8 cellular contexts compared by ENCODE assay signal in the genomic region with DNA sequence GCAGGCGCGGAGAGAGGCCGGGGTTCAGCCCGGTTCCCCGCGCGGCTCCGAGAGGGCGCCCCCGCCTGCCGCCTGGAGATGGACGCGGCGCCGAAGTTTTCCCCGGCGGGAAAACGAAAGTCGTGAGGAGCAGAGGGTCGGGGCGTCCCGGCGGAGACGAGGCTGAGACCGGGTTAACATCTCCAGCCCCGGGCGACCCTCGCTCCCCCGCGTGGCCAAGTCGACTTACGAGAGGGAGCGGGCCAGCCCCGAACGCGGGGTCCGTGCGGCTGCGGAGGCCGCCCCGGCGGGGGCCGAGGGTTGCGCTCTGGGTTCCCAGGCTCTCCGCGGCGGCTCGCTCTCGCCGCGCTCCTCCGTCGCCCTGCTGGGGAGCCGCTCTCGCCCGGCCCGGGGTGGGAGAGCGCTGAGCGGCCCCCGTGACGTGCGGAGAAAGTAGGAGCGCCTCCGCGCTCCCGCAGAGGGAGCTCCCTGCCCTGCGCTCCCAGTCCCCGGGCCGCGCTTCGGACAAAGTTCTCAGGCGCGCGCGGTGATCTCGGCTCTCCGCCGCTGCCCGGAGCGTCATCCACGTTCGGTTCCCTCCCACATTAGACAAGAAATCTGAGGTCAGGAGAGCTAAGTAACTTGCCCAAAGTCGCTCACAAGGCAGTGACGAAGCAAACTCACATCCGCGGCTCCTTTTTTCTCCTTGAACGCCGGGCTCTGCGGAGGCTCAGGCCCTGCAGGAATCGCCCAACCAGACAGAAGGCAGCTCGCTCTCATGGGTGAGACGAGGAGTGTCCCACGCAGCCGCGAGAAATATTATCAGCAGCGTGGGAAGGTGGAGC. TPM values are rescaled to one million over a fixed set of nuclear protein-coding genes. Genes with fewer than 3 reads are reported as not detected.
DNase-seq lines count a peak whose midpoint lies in the region; ATAC-seq and TF ChIP-seq lines count a peak whose summit lies in the region.

No MANE protein-coding gene starts in this region.

- H3K27me3 ChIP-seq in duodenal mucosa (ENCODE audit: control insufficient read depth in 1 of 2, insufficient read depth in 2 of 2, low read length in 2 of 2) (no peaks in the 10 kb centered on the region), liver (ENCODE audit: control insufficient read depth in 4 of 4, insufficient read depth in 4 of 4, low read length in 3 of 4) (no peaks in the 10 kb centered on the region)

- H3K27ac Mint-ChIP-seq in IgD-negative memory B cell, result peak overlapping the region in 1 of 3 donors; percentile 40

- H3K9me3 Mint-ChIP-seq in IgD-negative memory B cell, result no peaks in the 10 kb centered on the region

- H3K9ac ChIP-seq in duodenal mucosa (ENCODE audit: low read depth in 1 of 2, low read length in 2 of 2), result peak overlapping the region; percentile 66 to 87
- peak overlapping the region in 1 of 2 donors; percentile 31 for H3K9ac ChIP-seq in liver (ENCODE audit: low read depth in 1 of 2, low read length in 2 of 2)

- H3K27me3 Mint-ChIP-seq in IgD-negative memory B cell, result peaks cover 58% of the 10 kb centered on the region

- under 1% methylated on average over 96 of the region's 96 CpGs for WGBS in liver

- peak overlapping the region in 3 of 4 donors; percentile 70 to 88 (median 76) for H3K4me3 Mint-ChIP-seq in IgD-negative memory B cell

- no peak for ATAC-seq in HG03460 (IDR thresholded peaks at IDR 0.05; ENCODE audit: unreplicated experiment)

- H3K4me1 Mint-ChIP-seq in IgD-negative memory B cell, result peaks cover 6 to 21% (median 14%) of the 10 kb centered on the region in 3 donors

- H3K36me3 ChIP-seq in duodenal mucosa (ENCODE audit: control insufficient read depth in 1 of 2, insufficient read depth in 2 of 2, low read length in 2 of 2), result peaks cover 0 to 2% of the 10 kb centered on the region in 2 donors
- no peaks in the 10 kb centered on the region for H3K36me3 ChIP-seq in liver (ENCODE audit: control insufficient read depth in 4 of 4, insufficient read depth in 3 of 4, low read depth in 1 of 4, low read length in 3 of 4)

- H3K4me1 ChIP-seq in duodenal mucosa (ENCODE audit: control insufficient read depth in 1 of 2, insufficient read depth in 2 of 2, low read length in 2 of 2) (peaks cover 38 to 49% of the 10 kb centered on the region in 2 donors), liver (ENCODE audit: control insufficient read depth in 4 of 4, insufficient read depth in 4 of 4, low read length in 3 of 4) (peaks cover 3 to 17% (median 11%) of the 10 kb centered on the region in 4 donors)

- H3K4me3 ChIP-seq in duodenal mucosa (ENCODE audit: low read depth in 1 of 2, low read length in 2 of 2) (peak overlapping the region; percentile 72 to 82), liver (ENCODE audit: low read depth in 1 of 3, low read length in 3 of 3) (peak overlapping the region; percentile 74 to 88 (median 81))

- DNase-seq in GM04503 (ENCODE audit: low read depth) (peak; percentile 65), GM19240 (ENCODE audit: insufficient read length, low spot score) (no peak)
- DNase-seq in activated CD4-positive, alpha-beta T cell treated with anti-CD3 and anti-CD28 coated beads for 48 hours, result peak; percentile 66
- DNase-seq in stimulated activated CD4-positive, alpha-beta T cell treated with anti-CD3 and anti-CD28 coated beads, Interleukin-4, amount 100 ng/mL, for 1 hour, result peak; percentile 50

- no peak for TF ChIP-seq RAD21 in liver (IDR thresholded peaks at IDR 0.05)

- H3K9me3 ChIP-seq in duodenal mucosa (ENCODE audit: control insufficient read depth in 1 of 2, low read length in 2 of 2) (no peaks in the 10 kb centered on the region), liver (ENCODE audit: control insufficient read depth in 4 of 4, low read length in 3 of 4) (no peaks in the 10 kb centered on the region)

- H3K36me3 Mint-ChIP-seq in IgD-negative memory B cell, result no peaks in the 10 kb centered on the region

- no peak for TF ChIP-seq CTCF in liver (IDR thresholded peaks at IDR 0.05; ENCODE audit: low read depth, low read length, missing input control)

- peak overlapping the region; percentile 82 for H3K27ac ChIP-seq in duodenal mucosa (ENCODE audit: low read depth, low read length)
- H3K27ac ChIP-seq in liver (ENCODE audit: low read depth in 1 of 2, low read length in 2 of 2), result peak overlapping the region; percentile 66 to 83

TF ChIP-seq in liver, 16 proteins besides CTCF, POLR2A, EP300 and RAD21:
- TF ChIP-seq NR2F2 (IDR thresholded peaks at IDR 0.05) (no peak), TAF1 (conservative IDR thresholded peaks at IDR 0.05) (peak; percentile 42)

RNA-seq across cellular contexts. Expression of a gene that starts 1.1 kb away (rescaled TPM):
- polyA plus RNA-seq in IgD-negative memory B cell (0.08 TPM), liver (under 1 TPM; 0.25 to 0.26 TPM)
- 1 to 10 TPM in 1 of 2 donors, under 1 TPM in 1; 0.51 to 1.3 TPM for total RNA-seq in liver
